In genomic region chr7:130273081-130273699, GRCh38 we compare ENCODE assay signal across 10 cellular contexts. TPM values are rescaled to one million over a fixed set of nuclear protein-coding genes. Genes with fewer than 3 reads are reported as not detected.
A peak's percentile ranks its signal among the peaks of the same experiment; 100 is the strongest.
DNase-seq lines count a peak whose midpoint lies in the region; ATAC-seq and TF ChIP-seq lines count a peak whose summit lies in the region.
"Had no signal": no experiment of that assay in that cellular context is flagged by ENCODE, and none has a peak within 500 bp of the region (broad histone marks: within the 10 kb centered on the region; RNA-seq: fewer than 3 reads in every experiment).

No MANE protein-coding gene starts in this region.

- peaks cover 61% of the 10 kb centered on the region for H3K4me1 ChIP-seq in RWPE2 (ENCODE audit: insufficient read depth, poor library complexity, severe bottlenecking)
- peaks cover 11% of the 10 kb centered on the region for H3K4me1 ChIP-seq in fibroblast of lung (ENCODE audit: control insufficient read depth, extremely low read depth, insufficient read depth, low read length)

- H3K27me3 Mint-ChIP-seq in activated CD4-positive, alpha-beta T cell treated with anti-CD3 and anti-CD28 coated beads, Interleukin-2, amount 10 ng/mL, durations not matched to agents 24 days and 14 days: no peaks in the 10 kb centered on the region
- H3K27me3 Mint-ChIP-seq in progenitor cell of endocrine pancreas: no peaks in the 10 kb centered on the region

- no peak overlapping the region for H3K9ac ChIP-seq in fibroblast of lung (ENCODE audit: insufficient read depth, low read length)

- no peak for DNase-seq in activated CD4-positive, alpha-beta T cell treated with anti-CD3 and anti-CD28 coated beads, Interleukin-2, amount 10 ng/mL, durations not matched to agents 24 days and 14 days
- DNase-seq in activated CD4-positive, alpha-beta T cell treated with anti-CD3 and anti-CD28 coated beads, Interleukin-2, amount 50 U/mL, for 4 hours: no peak
- DNase-seq in RWPE2 (ENCODE audit: low spot score) (no peak), fibroblast of lung (ENCODE audit: low read depth in 2 of 2) (peak; percentile 54 to 85), progenitor cell of endocrine pancreas (ENCODE audit: low spot score, unreplicated experiment) (peak; percentile 54), NCI-H345 treated with DMSO at 0.1 percent for 48 hours (lab: John Stamatoyannopoulos, UW; ENCODE audit: unreplicated experiment) (no peak), cerebellar nuclear complex (lab: John Stamatoyannopoulos, UW) (no peak)

- intact Hi-C loops in activated CD4-positive, alpha-beta T cell treated with anti-CD3 and anti-CD28 coated beads, Interleukin-2, amount 10 ng/mL, durations not matched to agents 24 days and 14 days (cut with micrococcal nuclease): loop anchor here (1.0 to 10.0 kb wide), 2 partner anchors 93 to 212 kb away; no protein-coding TSS in a partner anchor

- peak overlapping the region; percentile 39 for H2AFZ ChIP-seq in fibroblast of lung (ENCODE audit: low read length)

- H3K27ac ChIP-seq in RWPE2 (ENCODE audit: poor library complexity, severe bottlenecking) (peak overlapping the region; percentile 98), fibroblast of lung (ENCODE audit: insufficient read depth, low read length) (no peak overlapping the region)
- H3K27ac ChIP-seq: neutrophil had no signal

- peak overlapping the region; percentile 4 for H3K27ac Mint-ChIP-seq in activated CD4-positive, alpha-beta T cell treated with anti-CD3 and anti-CD28 coated beads, Interleukin-2, amount 10 ng/mL, durations not matched to agents 24 days and 14 days
- peak overlapping the region; percentile 96 for H3K27ac Mint-ChIP-seq in progenitor cell of endocrine pancreas

- no peaks in the 10 kb centered on the region for H3K27me3 ChIP-seq in RWPE2 (ENCODE audit: insufficient read depth, poor library complexity, severe bottlenecking)
- no peaks in the 10 kb centered on the region for H3K27me3 ChIP-seq in fibroblast of lung (ENCODE audit: control insufficient read depth, insufficient read depth, low read length)

- TF ChIP-seq CTCF in RWPE2 (IDR thresholded peaks at IDR 0.05; ENCODE audit: poor library complexity, severe bottlenecking) (no peak), fibroblast of lung (conservative IDR thresholded peaks at IDR 0.05 in 1 of 2, IDR thresholded peaks at IDR 0.05 in 1 of 2; ENCODE audit: low read depth in 1 of 2, low read length in 2 of 2) (no peak), progenitor cell of endocrine pancreas (IDR thresholded peaks at IDR 0.05; ENCODE audit: unreplicated experiment) (no peak)

- no peaks in the 10 kb centered on the region for H3K9me3 ChIP-seq in RWPE2 (ENCODE audit: severe bottlenecking)
- H3K9me3 ChIP-seq in fibroblast of lung (ENCODE audit: control insufficient read depth, insufficient read depth, low read depth, low read length): no peaks in the 10 kb centered on the region
- H3K9me3 ChIP-seq: neutrophil had no signal

- H3K4me1 Mint-ChIP-seq in activated CD4-positive, alpha-beta T cell treated with anti-CD3 and anti-CD28 coated beads, Interleukin-2, amount 10 ng/mL, durations not matched to agents 24 days and 14 days: peaks cover 22% of the 10 kb centered on the region
- H3K4me1 Mint-ChIP-seq in progenitor cell of endocrine pancreas (ENCODE audit: low read depth): peaks cover 44% of the 10 kb centered on the region

- H3K4me3 ChIP-seq in RWPE2 (ENCODE audit: severe bottlenecking) (no peak overlapping the region), fibroblast of lung (replicated peaks in 1 of 4; ENCODE audit: control extremely low read depth in 1 of 4, insufficient read depth in 1 of 4, low read depth in 3 of 4, low read length in 4 of 4) (peak overlapping the region in 2 of 4 experiments; percentile 28 to 39)

- H3K4me3 Mint-ChIP-seq in activated CD4-positive, alpha-beta T cell treated with anti-CD3 and anti-CD28 coated beads, Interleukin-2, amount 10 ng/mL, durations not matched to agents 24 days and 14 days: peak overlapping the region; percentile 63
- H3K4me3 Mint-ChIP-seq in progenitor cell of endocrine pancreas (ENCODE audit: low read depth): peak overlapping the region; percentile 45

- peak overlapping the region; percentile 67 for H3K4me2 ChIP-seq in fibroblast of lung (ENCODE audit: extremely low read depth, insufficient read depth, low read length)

- peak; percentile 48 for ATAC-seq in RWPE2 (ENCODE audit: low read depth)
- ATAC-seq in HG02870 (IDR thresholded peaks at IDR 0.05; ENCODE audit: unreplicated experiment): no peak

- H3K79me2 ChIP-seq in fibroblast of lung (ENCODE audit: control insufficient read depth, insufficient read depth, low read length): no peaks in the 10 kb centered on the region

- no peaks in the 10 kb centered on the region for H3K9me3 Mint-ChIP-seq in activated CD4-positive, alpha-beta T cell treated with anti-CD3 and anti-CD28 coated beads, Interleukin-2, amount 10 ng/mL, durations not matched to agents 24 days and 14 days
- H3K9me3 Mint-ChIP-seq in progenitor cell of endocrine pancreas (ENCODE audit: low read depth): no peaks in the 10 kb centered on the region

- H3K36me3 Mint-ChIP-seq in activated CD4-positive, alpha-beta T cell treated with anti-CD3 and anti-CD28 coated beads, Interleukin-2, amount 10 ng/mL, durations not matched to agents 24 days and 14 days (ENCODE audit: low read depth): no peaks in the 10 kb centered on the region
- H3K36me3 Mint-ChIP-seq in progenitor cell of endocrine pancreas (ENCODE audit: insufficient read depth): peaks cover 7% of the 10 kb centered on the region

- H3K36me3 ChIP-seq in RWPE2 (ENCODE audit: low read depth) (no peaks in the 10 kb centered on the region), fibroblast of lung (ENCODE audit: control insufficient read depth, insufficient read depth, low read length) (no peaks in the 10 kb centered on the region)
- H3K36me3 ChIP-seq: neutrophil had no signal

- H4K20me1 ChIP-seq in fibroblast of lung (ENCODE audit: control insufficient read depth, extremely low read depth, insufficient read depth, low read length): no peaks in the 10 kb centered on the region

RNA-seq across cellular contexts. Expression of gene CPA2, which starts 6.5 kb away (rescaled TPM):
- total RNA-seq in activated CD4-positive, alpha-beta T cell treated with anti-CD3 and anti-CD28 coated beads, Interleukin-2, amount 10 ng/mL, durations not matched to agents 24 days and 14 days: 0.14 TPM in 2 replicates
- total RNA-seq in fibroblast of lung: under 0.01 TPM in 1 of 2 replicates, not detected in the other
- 0.06 TPM in 1 of 2 replicates, not detected in the other for polyA plus RNA-seq in fibroblast of lung
- 0.15 TPM in 1 of 2 replicates, not detected in the other for polyA plus RNA-seq in fibroblast of lung (2012)
- not detected in 2 replicates for polyA minus RNA-seq in fibroblast of lung (ENCODE audit: low replicate concordance)
- total RNA-seq in progenitor cell of endocrine pancreas: 85.0 and 107 TPM in 2 replicates
- polyA plus RNA-seq: BJ had no signal

RNA-seq across cellular contexts. Expression of gene CPA4, which starts 19.8 kb away (rescaled TPM):
- not detected in 2 replicates for total RNA-seq in activated CD4-positive, alpha-beta T cell treated with anti-CD3 and anti-CD28 coated beads, Interleukin-2, amount 10 ng/mL, durations not matched to agents 24 days and 14 days
- total RNA-seq in fibroblast of lung (6.4 and 20.0 TPM in 2 replicates), progenitor cell of endocrine pancreas (4.9 and 5.1 TPM in 2 replicates)
- 31.5 and 48.3 TPM in 2 replicates for polyA plus RNA-seq in fibroblast of lung
- 18.7 and 31.0 TPM in 2 replicates for polyA plus RNA-seq in fibroblast of lung (2012)
- polyA minus RNA-seq in fibroblast of lung (ENCODE audit: low replicate concordance): 37.6 and 39.8 TPM in 2 replicates

Comparison
In these comparisons a context has a peak if more than half of its experiments do, and no peak if none do; other contexts are left out.
1. DNase-seq: peak in fibroblast of lung (2 of 2) and progenitor cell of endocrine pancreas (single experiment); none in activated CD4-positive, alpha-beta T cell treated with anti-CD3 and anti-CD28 coated beads, Interleukin-2, amount 10 ng/mL, durations not matched to agents 24 days and 14 days (single experiment), activated CD4-positive, alpha-beta T cell treated with anti-CD3 and anti-CD28 coated beads, Interleukin-2, amount 50 U/mL, for 4 hours (0 of 2), RWPE2 (single experiment), NCI-H345 treated with DMSO at 0.1 percent for 48 hours (single experiment) and cerebellar nuclear complex (0 of 2).
2. RNA of gene CPA2, which starts 6.5 kb away (total RNA-seq): 85.0 to 107 TPM in progenitor cell of endocrine pancreas; 0.14 TPM in activated CD4-positive, alpha-beta T cell treated with anti-CD3 and anti-CD28 coated beads, Interleukin-2, amount 10 ng/mL, durations not matched to agents 24 days and 14 days and under 0.01 TPM in fibroblast of lung; every median in the first group is over 10 times any median in the second.